Comparison of ENCODE assay signal across 13 cellular contexts in genomic region chr9:91945277-91946074, GRCh38. TPM values are rescaled to one million over a fixed set of nuclear protein-coding genes. Genes with fewer than 3 reads are reported as not detected.
DNase-seq lines count a peak whose midpoint lies in the region; ATAC-seq, FAIRE-seq and TF ChIP-seq lines count a peak whose summit lies in the region.
"Had no signal": no experiment of that assay in that cellular context is flagged by ENCODE, and none has a peak within 500 bp of the region (broad histone marks: within the 10 kb centered on the region; RNA-seq: fewer than 3 reads in every experiment).

No MANE protein-coding gene starts in this region.

- H3K79me2 ChIP-seq in ACC112 (ENCODE audit: control insufficient read depth, insufficient read depth, low read length, unreplicated experiment), result peaks cover 7% of the 10 kb centered on the region

- intact Hi-C loops in aorta (cut with DNase I), result no loop called here

- DNase-seq in HEK293T (ENCODE audit: extremely low spot score), result peak; percentile 20
- DNase-seq in activated CD8-positive, alpha-beta memory T cell treated with anti-CD3 and anti-CD28 coated beads for 24 hours, result no peak
- no peak for DNase-seq in aorta
- DNase-seq: activated CD4-positive, CD25-positive, alpha-beta regulatory T cell; activated naive CD4-positive, alpha-beta T cell; stimulated activated CD4-positive, alpha-beta T cell treated with anti-CD3 and anti-CD28 coated beads, Interleukin-4, amount 100 ng/mL, for 1 hour had no signal

- H3K4me3 ChIP-seq in ACC112 (ENCODE audit: low read depth, low read length) (peak overlapping the region; percentile 33), mesodermal cell (ENCODE audit: extremely low read depth, insufficient read depth, low read length, poor library complexity, severe bottlenecking) (no peak overlapping the region), aorta (ENCODE audit: low read length in 2 of 2) (no peak overlapping the region)

- POLR2A ChIA-PET in HEK293T (lab: Yijun Ruan, JAX), result interaction anchor here (1.0 to 1.2 kb wide), 2 partner anchors 127 to 187 kb away, joined by 3 read pairs; no protein-coding TSS in a partner anchor

- H3K27me3 ChIP-seq in ACC112 (ENCODE audit: insufficient read depth, low read length) (peaks cover 29% of the 10 kb centered on the region), aorta (ENCODE audit: control insufficient read depth in 1 of 2, insufficient read depth in 2 of 2, low read length in 1 of 2) (peaks cover 0 to 3% of the 10 kb centered on the region in 2 donors)

- H3K36me3 ChIP-seq in ACC112 (ENCODE audit: insufficient read depth, low read length) (no peaks in the 10 kb centered on the region), mesodermal cell (ENCODE audit: control insufficient read depth, insufficient read depth, low read length) (no peaks in the 10 kb centered on the region), aorta (ENCODE audit: control insufficient read depth in 1 of 2, insufficient read depth in 2 of 2, low read length in 1 of 2) (no peaks in the 10 kb centered on the region)

- WGBS in mesodermal cell (ENCODE audit: insufficient coverage in 2 of 2), 2 experiments, result 49 to 66% methylated on average over 5 to 7 of the region's 10 CpGs
- WGBS in aorta, 2 donors, result 10 to 11% methylated on average over 10 of the region's 10 CpGs

- no peaks in the 10 kb centered on the region for H3K9me3 ChIP-seq in mesodermal cell (ENCODE audit: control insufficient read depth, low read length)
- peaks cover 2% of the 10 kb centered on the region for H3K9me3 ChIP-seq in aorta (ENCODE audit: control insufficient read depth, low read length)

- FAIRE-seq in endometrium (lab: Jason Lieb, UNC), result peak; percentile 86

- H3K27ac ChIP-seq in ACC112 (ENCODE audit: low read depth, low read length) (peak overlapping the region; percentile 23; the same call in 1 of the 2 replicates), mesodermal cell (ENCODE audit: low read depth, low read length, severe bottlenecking) (peak overlapping the region; percentile 62), aorta (ENCODE audit: low read depth in 1 of 2, low read length in 2 of 2) (no peak overlapping the region)
- H3K27ac ChIP-seq: C4-2B, epithelial cell of prostate had no signal

- no peak overlapping the region for H2AFZ ChIP-seq in ACC112 (ENCODE audit: low read length, unreplicated experiment)

- CTCF ChIA-PET in HEK293T (lab: Yijun Ruan, JAX), result interaction anchor here (1.0 to 1.8 kb wide), 5 partner anchors 9 to 170 kb away, joined by 3 to 6 read pairs (median 5); no protein-coding TSS in a partner anchor

- ATAC-seq in GM19395 (IDR thresholded peaks at IDR 0.05; ENCODE audit: unreplicated experiment), result no peak
- no peak for ATAC-seq in HG03097 (IDR thresholded peaks at IDR 0.05; ENCODE audit: low FRiP score, unreplicated experiment)
- ATAC-seq in aorta (ENCODE audit: low FRiP score), result no peak

- H3K4me1 ChIP-seq in ACC112 (ENCODE audit: control insufficient read depth, insufficient read depth, low read length, unreplicated experiment) (peaks cover 4% of the 10 kb centered on the region), mesodermal cell (ENCODE audit: control insufficient read depth, insufficient read depth, low read length, poor library complexity, severe bottlenecking) (peaks cover 22% of the 10 kb centered on the region), aorta (ENCODE audit: control insufficient read depth in 1 of 2, insufficient read depth in 2 of 2, low read length in 2 of 2) (no peaks in the 10 kb centered on the region)

TF ChIP-seq in HEK293T, 16 proteins besides CTCF, POLR2A, EP300 and RAD21:
- no peak for TF ChIP-seq FOXM1 (IDR thresholded peaks at IDR 0.05; ENCODE audit: borderline replicate concordance)
- TF ChIP-seq SUZ12 (IDR thresholded peaks at IDR 0.05), result no peak

RNA-seq across cellular contexts. Expression of gene ROR2, which starts 4.6 kb away (rescaled TPM):
- polyA plus RNA-seq in mesodermal cell (2013, experiment 1 of 2), result 10.1 TPM
- 9.2 TPM for polyA plus RNA-seq in mesodermal cell (2013, experiment 2 of 2)
- 1 to 10 TPM; 1.6 to 5.8 TPM for total RNA-seq in aorta
- polyA plus RNA-seq in aorta, result not detected

Comparison
In these comparisons a context has a peak if more than half of its experiments do, and no peak if none do; other contexts are left out.
1. H3K27ac ChIP-seq: peak in ACC112 (single experiment) and mesodermal cell (single experiment); none in aorta (0 of 2).